In the genomic region with DNA sequence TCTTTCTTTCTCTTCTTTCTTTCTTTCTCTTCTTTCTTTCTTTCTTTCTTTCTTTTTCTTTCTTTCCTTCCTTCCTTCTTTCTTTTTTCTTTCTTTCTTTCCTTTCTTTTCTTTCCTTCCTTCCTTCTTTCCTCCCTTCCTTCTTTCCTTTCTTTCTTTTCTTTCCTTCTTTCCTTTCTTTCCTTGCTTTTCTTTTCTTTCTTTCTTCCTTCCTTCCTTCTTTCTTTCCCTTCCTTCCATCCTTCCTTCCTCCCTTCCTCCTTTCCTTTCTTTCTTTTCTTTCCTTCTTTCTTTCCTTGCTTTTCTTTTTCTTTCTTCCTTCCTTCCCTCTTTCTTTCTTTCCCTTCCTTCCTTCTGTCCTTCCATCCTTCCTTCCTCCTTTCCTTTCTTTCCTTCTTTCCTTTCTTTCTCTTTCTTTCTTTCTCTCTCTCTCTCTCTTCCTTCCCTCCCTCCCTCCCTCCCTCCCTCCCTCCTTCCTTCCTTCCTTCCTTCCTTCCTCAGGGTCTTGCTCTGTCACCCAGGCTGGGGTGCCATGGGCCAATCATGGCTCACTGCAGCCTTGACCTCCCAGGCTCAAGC, we compare ENCODE assay signal across 20 cellular contexts. TPM values are rescaled to one million over a fixed set of nuclear protein-coding genes. Genes with fewer than 3 reads are reported as not detected.
DNase-seq lines count a peak whose midpoint lies in the region; ATAC-seq and TF ChIP-seq lines count a peak whose summit lies in the region.
"Had no signal": no experiment of that assay in that cellular context is flagged by ENCODE, and none has a peak within 500 bp of the region (broad histone marks: within the 10 kb centered on the region; RNA-seq: fewer than 3 reads in every experiment).

No MANE protein-coding gene starts in this region.

- H3K36me3 Mint-ChIP-seq in stimulated activated effector memory CD8-positive, alpha-beta T cell treated with anti-CD3 and anti-CD28 coated beads, Interleukin-12 subunit alpha, Interleukin-12 subunit beta, amount 100 ng/mL, for 72 hours: no peaks in the 10 kb centered on the region
- H3K36me3 Mint-ChIP-seq: CD8-positive, alpha-beta T cell; IgD-negative memory B cell had no signal

- DNase-seq in right cardiac atrium (no peak), Right ventricle myocardium inferior (ENCODE audit: missing footprints) (no peak), esophagus muscularis mucosa (ENCODE audit: extremely low spot score) (no peak), MG63 (no peak), SK-N-DZ (ENCODE audit: low spot score) (no peak), superior temporal gyrus (ENCODE audit: extremely low spot score) (no peak)
- no peak for DNase-seq in stimulated activated effector memory CD8-positive, alpha-beta T cell treated with anti-CD3 and anti-CD28 coated beads, Interleukin-12 subunit alpha, Interleukin-12 subunit beta, amount 100 ng/mL, for 72 hours (ENCODE audit: low spot score in 2 of 2)
- DNase-seq: Calu3; CD8-positive, alpha-beta T cell; GF-D8; H9; Kasumi-1; NCI-H1092 treated with DMSO at 0.1 percent for 48 hours; NCI-H2081 treated with DMSO at 0.1 percent for 48 hours; NK-92 treated with Interleukin-12 subunit alpha and Interleukin-12 subunit beta, amount 100 ng/mL, for 24 hours; SHP77 had no signal

- H3K4me3 Mint-ChIP-seq in stimulated activated effector memory CD8-positive, alpha-beta T cell treated with anti-CD3 and anti-CD28 coated beads, Interleukin-12 subunit alpha, Interleukin-12 subunit beta, amount 100 ng/mL, for 72 hours: no peak overlapping the region
- H3K4me3 Mint-ChIP-seq: CD8-positive, alpha-beta T cell; H9; IgD-negative memory B cell had no signal

- no peaks in the 10 kb centered on the region for H3K9me3 ChIP-seq in right cardiac atrium (ENCODE audit: control insufficient read depth, low read length)
- no peaks in the 10 kb centered on the region for H3K9me3 ChIP-seq in esophagus muscularis mucosa
- H3K9me3 ChIP-seq in MG63: no peaks in the 10 kb centered on the region

- peaks cover 3% of the 10 kb centered on the region for H3K4me1 ChIP-seq in right cardiac atrium (ENCODE audit: control insufficient read depth, insufficient read depth, low read length)
- H3K4me1 ChIP-seq in esophagus muscularis mucosa: peaks cover 19 to 49% (median 38%) of the 10 kb centered on the region in 4 donors
- H3K4me1 ChIP-seq: BLaER1 treated with 17β-estradiol and CSF1 and Interleukin-3, amounts not matched to agents 10 nM and 100 nM had no signal

- H3K27ac Mint-ChIP-seq in stimulated activated effector memory CD8-positive, alpha-beta T cell treated with anti-CD3 and anti-CD28 coated beads, Interleukin-12 subunit alpha, Interleukin-12 subunit beta, amount 100 ng/mL, for 72 hours: peak overlapping the region; percentile 52
- H3K27ac Mint-ChIP-seq: CD8-positive, alpha-beta T cell; IgD-negative memory B cell had no signal

- TF ChIP-seq EP300 in esophagus muscularis mucosa (IDR thresholded peaks at IDR 0.05): no peak

- no peak for TF ChIP-seq POLR2A in esophagus muscularis mucosa (IDR thresholded peaks at IDR 0.05; ENCODE audit: low read depth)

- no peaks in the 10 kb centered on the region for H3K36me3 ChIP-seq in esophagus muscularis mucosa
- no peaks in the 10 kb centered on the region for H3K36me3 ChIP-seq in MG63
- H3K36me3 ChIP-seq: BLaER1 treated with 17β-estradiol and CSF1 and Interleukin-3, amounts not matched to agents 10 nM and 100 nM had no signal

- TF ChIP-seq CTCF in esophagus muscularis mucosa (IDR thresholded peaks at IDR 0.05): no peak

- H3K9me3 Mint-ChIP-seq in stimulated activated effector memory CD8-positive, alpha-beta T cell treated with anti-CD3 and anti-CD28 coated beads, Interleukin-12 subunit alpha, Interleukin-12 subunit beta, amount 100 ng/mL, for 72 hours: no peaks in the 10 kb centered on the region
- H3K9me3 Mint-ChIP-seq: CD8-positive, alpha-beta T cell; H9 had no signal

- no peak overlapping the region for H3K4me3 ChIP-seq in right cardiac atrium (ENCODE audit: low read length)
- H3K4me3 ChIP-seq in esophagus muscularis mucosa: no peak overlapping the region
- no peak overlapping the region for H3K4me3 ChIP-seq in MG63
- H3K4me3 ChIP-seq: BLaER1 treated with 17β-estradiol and CSF1 and Interleukin-3, amounts not matched to agents 10 nM and 100 nM had no signal

- H3K27me3 ChIP-seq in right cardiac atrium (ENCODE audit: control insufficient read depth, insufficient read depth) (no peaks in the 10 kb centered on the region), esophagus muscularis mucosa (no peaks in the 10 kb centered on the region), MG63 (no peaks in the 10 kb centered on the region)
- H3K27me3 ChIP-seq: BLaER1 treated with 17β-estradiol and CSF1 and Interleukin-3, amounts not matched to agents 10 nM and 100 nM had no signal

- H3K27ac ChIP-seq in right cardiac atrium (ENCODE audit: low read length) (peak overlapping the region; percentile 58), esophagus muscularis mucosa (replicated peaks in 1 of 4) (peak overlapping the region; percentile 81 to 87 (median 82))
- H3K27ac ChIP-seq: BLaER1 treated with 17β-estradiol and CSF1 and Interleukin-3, amounts not matched to agents 10 nM and 100 nM had no signal

- intact Hi-C loops in right cardiac atrium (cut with DNase I) (loop anchor here in 2 of 4 donors (5.0 to 10.0 kb wide), 2 partner anchors 302 to 304 kb away; no protein-coding TSS in a partner anchor), Right ventricle myocardium inferior (cut with DNase I) (loop anchor here (5.0 to 10.0 kb wide), 3 partner anchors 89 to 168 kb away; no protein-coding TSS in a partner anchor), esophagus muscularis mucosa (cut with DNase I) (loop anchor here (2.0 to 10.0 kb wide), 3 partner anchors 92 to 672 kb away; no protein-coding TSS in a partner anchor)

- no peaks in the 10 kb centered on the region for H3K4me1 Mint-ChIP-seq in stimulated activated effector memory CD8-positive, alpha-beta T cell treated with anti-CD3 and anti-CD28 coated beads, Interleukin-12 subunit alpha, Interleukin-12 subunit beta, amount 100 ng/mL, for 72 hours
- H3K4me1 Mint-ChIP-seq: IgD-negative memory B cell had no signal

- ATAC-seq in right cardiac atrium (no peak), Right ventricle myocardium inferior (no peak)
- ATAC-seq in stimulated activated effector memory CD8-positive, alpha-beta T cell treated with anti-CD3 and anti-CD28 coated beads, Interleukin-12 subunit alpha, Interleukin-12 subunit beta, amount 100 ng/mL, for 72 hours: no peak
- ATAC-seq: CD8-positive, alpha-beta T cell had no signal

RNA-seq across cellular contexts. Expression of gene SPARCL1, which starts 13.6 kb away (rescaled TPM):
- 100 to 1,000 TPM; 343 to 386 (median 355) TPM for total RNA-seq in right cardiac atrium
- 492 TPM for polyA plus RNA-seq in right cardiac atrium
- total RNA-seq in Right ventricle myocardium inferior: 500 TPM
- 1,000 to 10,000 TPM; 1,380 to 2,231 (median 1,856) TPM for total RNA-seq in esophagus muscularis mucosa
- not detected in 2 replicates for total RNA-seq in MG63 (2014; rRNA removed; shearing (Covaris generic); ENCODE audit: low replicate concordance)
- not detected in 2 replicates for polyA plus RNA-seq in SK-N-DZ (2014; cell fraction: cytosol; rRNA removed)
- not detected in 2 replicates for polyA plus RNA-seq in SK-N-DZ (2014; cell fraction: nucleus; rRNA removed)
- total RNA-seq: Calu3; CD8-positive, alpha-beta T cell; NCI-H460; OCI-LY7 had no signal
- polyA plus RNA-seq: IgD-negative memory B cell had no signal

Comparison
In these comparisons a context has a peak if more than half of its experiments do, and no peak if none do; other contexts are left out.
1. RNA of gene SPARCL1, which starts 13.6 kb away (total RNA-seq): 1,380 to 2,231 TPM in esophagus muscularis mucosa, 500 TPM in Right ventricle myocardium inferior (single experiment) and 343 to 386 TPM in right cardiac atrium; not detected in MG63; every median in the first group is over 100 times any median in the second.